ENCODE assay signal across 25 cellular contexts in the genomic region with DNA sequence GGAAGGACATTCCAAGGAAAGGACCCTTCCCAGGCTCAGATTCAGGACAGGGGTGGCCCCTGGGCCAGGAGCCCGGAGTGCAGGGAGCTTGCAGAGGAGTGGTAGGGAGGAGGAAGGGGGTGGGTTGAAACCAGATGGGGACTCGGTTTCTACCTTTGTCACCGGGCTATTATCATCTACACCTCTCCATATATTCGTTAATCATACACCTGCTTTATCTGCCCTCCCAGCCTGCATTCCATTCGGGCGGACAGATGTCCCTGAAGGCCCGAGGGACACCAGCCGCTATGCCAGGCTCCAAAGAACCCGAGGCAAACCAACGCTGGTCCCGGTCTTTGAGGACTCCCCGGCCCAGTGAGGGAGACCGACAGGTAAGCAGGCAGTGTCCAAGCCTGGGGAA. TPM values are rescaled to one million over a fixed set of nuclear protein-coding genes. Genes with fewer than 3 reads are reported as not detected.
"Had no signal": no experiment of that assay in that cellular context is flagged by ENCODE, and none has a peak within 500 bp of the region (broad histone marks: within the 10 kb centered on the region; RNA-seq: fewer than 3 reads in every experiment).

No MANE protein-coding gene starts in this region.

- H3K36me3 Mint-ChIP-seq: activated naive CD8-positive, alpha-beta T cell treated with anti-CD3 and anti-CD28 coated beads, Interleukin-2, amount 10 ng/mL, durations not matched to agents 7 days and 5 days; T-cell had no signal

- ATAC-seq: activated T-cell treated with anti-CD3 and anti-CD28 coated beads, Interleukin-2, amount 50 U/mL, for 72 hours; PC-3; T-cell had no signal

- H3K4me3 Mint-ChIP-seq: activated CD4-positive, alpha-beta memory T cell treated with anti-CD3 and anti-CD28 coated beads, Interleukin-2, amount 10 ng/mL, durations not matched to agents 7 days and 5 days; activated CD4-positive, alpha-beta T cell treated with anti-CD3 and anti-CD28 coated beads, Interleukin-2, amount 10 ng/mL, durations not matched to agents 7 days and 5 days; activated naive CD8-positive, alpha-beta T cell treated with anti-CD3 and anti-CD28 coated beads, Interleukin-2, amount 10 ng/mL, durations not matched to agents 7 days and 5 days; activated T-cell treated with anti-CD3 and anti-CD28 coated beads, Interleukin-2, amount 50 U/mL, for 72 hours; T-cell had no signal

- H3K27ac Mint-ChIP-seq: activated CD4-positive, alpha-beta memory T cell treated with anti-CD3 and anti-CD28 coated beads, Interleukin-2, amount 10 ng/mL, durations not matched to agents 7 days and 5 days; activated CD4-positive, alpha-beta T cell treated with anti-CD3 and anti-CD28 coated beads, Interleukin-2, amount 10 ng/mL, durations not matched to agents 7 days and 5 days; activated naive CD8-positive, alpha-beta T cell treated with anti-CD3 and anti-CD28 coated beads, Interleukin-2, amount 10 ng/mL, durations not matched to agents 7 days and 5 days; activated T-cell treated with anti-CD3 and anti-CD28 coated beads, Interleukin-2, amount 50 U/mL, for 72 hours had no signal

- H3K9me3 Mint-ChIP-seq: activated CD4-positive, alpha-beta memory T cell treated with anti-CD3 and anti-CD28 coated beads, Interleukin-2, amount 10 ng/mL, durations not matched to agents 7 days and 5 days; activated CD4-positive, alpha-beta T cell treated with anti-CD3 and anti-CD28 coated beads, Interleukin-2, amount 10 ng/mL, durations not matched to agents 7 days and 5 days; activated naive CD8-positive, alpha-beta T cell treated with anti-CD3 and anti-CD28 coated beads, Interleukin-2, amount 10 ng/mL, durations not matched to agents 7 days and 5 days had no signal

- H3K36me3 ChIP-seq: adrenal gland had no signal

- H3K27ac ChIP-seq: adrenal gland, KMS-11, SK-N-MC, VCaP had no signal

- H3K4me1 ChIP-seq: adrenal gland had no signal

- H3K4me1 Mint-ChIP-seq: activated CD4-positive, alpha-beta memory T cell treated with anti-CD3 and anti-CD28 coated beads, Interleukin-2, amount 10 ng/mL, durations not matched to agents 7 days and 5 days; activated CD4-positive, alpha-beta T cell treated with anti-CD3 and anti-CD28 coated beads, Interleukin-2, amount 10 ng/mL, durations not matched to agents 7 days and 5 days; T-cell had no signal

- H3K4me3 ChIP-seq: adrenal gland, SK-N-MC had no signal

- H3K9ac ChIP-seq: KMS-11 had no signal

- H3K9me3 ChIP-seq: adrenal gland had no signal

- H3K27me3 Mint-ChIP-seq: activated naive CD8-positive, alpha-beta T cell treated with anti-CD3 and anti-CD28 coated beads, Interleukin-2, amount 10 ng/mL, durations not matched to agents 7 days and 5 days had no signal

- DNase-seq: activated CD4-positive, alpha-beta memory T cell treated with anti-CD3 and anti-CD28 coated beads, Interleukin-2, amount 10 ng/mL, durations not matched to agents 7 days and 5 days; activated CD4-positive, alpha-beta T cell treated with anti-CD3 and anti-CD28 coated beads, Interleukin-2, amount 10 ng/mL, durations not matched to agents 7 days and 5 days; activated CD4-positive, CD25-positive, alpha-beta regulatory T cell; activated naive CD4-positive, alpha-beta T cell treated with anti-CD3 and anti-CD28 coated beads, Interleukin-2, amount 50 U/mL, for 16 hours; activated naive CD8-positive, alpha-beta T cell treated with anti-CD3 and anti-CD28 coated beads, Interleukin-2, amount 10 ng/mL, durations not matched to agents 7 days and 5 days; activated T-cell treated with anti-CD3 and anti-CD28 coated beads for 4 hours; activated T-cell treated with anti-CD3 and anti-CD28 coated beads, Interleukin-2, amount 50 U/mL, for 72 hours; adrenal gland; aorta; central memory CD4-positive, alpha-beta T cell; NCI-H1092; NCI-H1417; NCI-H2081; NCI-H446; NCI-H524; PC-3; SIG-M5; T-cell; T-helper 2 cell had no signal

RNA-seq across cellular contexts. Expression of a gene that starts 15.5 kb away (rescaled TPM):
- total RNA-seq: activated CD4-positive, alpha-beta memory T cell treated with anti-CD3 and anti-CD28 coated beads, Interleukin-2, amount 10 ng/mL, durations not matched to agents 7 days and 5 days; activated CD4-positive, alpha-beta T cell treated with anti-CD3 and anti-CD28 coated beads, Interleukin-2, amount 10 ng/mL, durations not matched to agents 7 days and 5 days; activated CD8-positive, alpha-beta memory T cell treated with anti-CD3 and anti-CD28 coated beads for 36 hours; activated naive CD8-positive, alpha-beta T cell treated with anti-CD3 and anti-CD28 coated beads, Interleukin-2, amount 10 ng/mL, durations not matched to agents 7 days and 5 days; activated T-cell treated with anti-CD3 and anti-CD28 coated beads, Interleukin-2, amount 50 U/mL, for 72 hours; MCF 10A had no signal

RNA-seq across cellular contexts. Expression of a gene that starts 24.9 kb away (rescaled TPM):
- total RNA-seq: activated CD4-positive, alpha-beta memory T cell treated with anti-CD3 and anti-CD28 coated beads, Interleukin-2, amount 10 ng/mL, durations not matched to agents 7 days and 5 days; activated CD4-positive, alpha-beta T cell treated with anti-CD3 and anti-CD28 coated beads, Interleukin-2, amount 10 ng/mL, durations not matched to agents 7 days and 5 days; activated CD8-positive, alpha-beta memory T cell treated with anti-CD3 and anti-CD28 coated beads for 36 hours; activated naive CD8-positive, alpha-beta T cell treated with anti-CD3 and anti-CD28 coated beads, Interleukin-2, amount 10 ng/mL, durations not matched to agents 7 days and 5 days; activated T-cell treated with anti-CD3 and anti-CD28 coated beads, Interleukin-2, amount 50 U/mL, for 72 hours; adrenal gland; aorta; bronchial epithelial cell; MCF 10A; PC-3; T-cell had no signal
